ENCODE assay signal across 8 cellular contexts in genomic region chr14:69713127-69713800, GRCh38. TPM values are rescaled to one million over a fixed set of nuclear protein-coding genes. Genes with fewer than 3 reads are reported as not detected.
DNase-seq lines count a peak whose midpoint lies in the region; ATAC-seq and TF ChIP-seq lines count a peak whose summit lies in the region.

No MANE protein-coding gene starts in this region.

- in situ Hi-C loops in HAP-1 (cut with MboI; ENCODE audit: low sequenced_read_pairs) = no loop called here

- DNase-seq in HAP-1 (ENCODE audit: low spot score in 2 of 2) (peak; percentile 77 to 80), NCI-H2227 treated with DMSO at 0.1 percent for 48 hours (lab: John Stamatoyannopoulos, UW) (peak; percentile 65), dorsolateral prefrontal cortex (peak in 1 of 10 donors; percentile 66), posterior vena cava (ENCODE audit: low spot score) (peak; percentile 67), AG08396 (ENCODE audit: low spot score) (no peak), amygdala (lab: John Stamatoyannopoulos, UW) (no peak)
- DNase-seq in activated CD8-positive, alpha-beta memory T cell treated with anti-CD3 and anti-CD28 coated beads, Interleukin-2, amount 50 U/mL, for 48 hours = no peak

- H3K4me3 ChIP-seq in HAP-1 (no peak overlapping the region), dorsolateral prefrontal cortex (no peak overlapping the region)

- intact Hi-C loops in dorsolateral prefrontal cortex (cut with DNase I) (loop anchor here (5.0 kb wide), 1 partner anchor 101 kb away; the partner anchor contains the start of gene SUSD6 (in 2 of the 2)), posterior vena cava (cut with DNase I) (loop anchor here in 1 of 2 donors (10.0 kb wide), 1 partner anchor 48 kb away; no protein-coding TSS in a partner anchor)

- no peak for TF ChIP-seq CTCF in dorsolateral prefrontal cortex (IDR thresholded peaks at IDR 0.05 in 54 of 56, conservative IDR thresholded peaks at IDR 0.05 in 2 of 56; ENCODE audit: low read depth in 1 of 56, partially characterized antibody in 56 of 56)

- ATAC-seq in HG02840 (IDR thresholded peaks at IDR 0.05; ENCODE audit: low FRiP score, unreplicated experiment) = no peak

- no peaks in the 10 kb centered on the region for H3K9me3 ChIP-seq in HAP-1

- H3K27me3 ChIP-seq in HAP-1 (ENCODE audit: low read depth) (no peaks in the 10 kb centered on the region), dorsolateral prefrontal cortex (no peaks in the 10 kb centered on the region)

- H3K27ac ChIP-seq in dorsolateral prefrontal cortex = peak overlapping the region in 52 of 59 donors; percentile 2 to 88 (median 76)

- peaks cover 17% of the 10 kb centered on the region for H3K4me1 ChIP-seq in HAP-1

- no peaks in the 10 kb centered on the region for H3K36me3 ChIP-seq in HAP-1 (replicated peaks)

RNA-seq across cellular contexts. Expression of gene SRSF5, which starts 53.7 kb away (rescaled TPM):
- total RNA-seq in dorsolateral prefrontal cortex (100 to 1,000 TPM; 348 to 822 (median 535) TPM), posterior vena cava (100 to 1,000 TPM; 212 to 251 TPM)

Comparison
In these comparisons a context has a peak if more than half of its experiments do, and no peak if none do; other contexts are left out.
1. DNase-seq: peak in HAP-1 (2 of 2), NCI-H2227 treated with DMSO at 0.1 percent for 48 hours (single experiment) and posterior vena cava (single experiment); none in activated CD8-positive, alpha-beta memory T cell treated with anti-CD3 and anti-CD28 coated beads, Interleukin-2, amount 50 U/mL, for 48 hours (single experiment), AG08396 (single experiment) and amygdala (0 of 56).